8 cellular contexts compared by ENCODE assay signal in the genomic region with DNA sequence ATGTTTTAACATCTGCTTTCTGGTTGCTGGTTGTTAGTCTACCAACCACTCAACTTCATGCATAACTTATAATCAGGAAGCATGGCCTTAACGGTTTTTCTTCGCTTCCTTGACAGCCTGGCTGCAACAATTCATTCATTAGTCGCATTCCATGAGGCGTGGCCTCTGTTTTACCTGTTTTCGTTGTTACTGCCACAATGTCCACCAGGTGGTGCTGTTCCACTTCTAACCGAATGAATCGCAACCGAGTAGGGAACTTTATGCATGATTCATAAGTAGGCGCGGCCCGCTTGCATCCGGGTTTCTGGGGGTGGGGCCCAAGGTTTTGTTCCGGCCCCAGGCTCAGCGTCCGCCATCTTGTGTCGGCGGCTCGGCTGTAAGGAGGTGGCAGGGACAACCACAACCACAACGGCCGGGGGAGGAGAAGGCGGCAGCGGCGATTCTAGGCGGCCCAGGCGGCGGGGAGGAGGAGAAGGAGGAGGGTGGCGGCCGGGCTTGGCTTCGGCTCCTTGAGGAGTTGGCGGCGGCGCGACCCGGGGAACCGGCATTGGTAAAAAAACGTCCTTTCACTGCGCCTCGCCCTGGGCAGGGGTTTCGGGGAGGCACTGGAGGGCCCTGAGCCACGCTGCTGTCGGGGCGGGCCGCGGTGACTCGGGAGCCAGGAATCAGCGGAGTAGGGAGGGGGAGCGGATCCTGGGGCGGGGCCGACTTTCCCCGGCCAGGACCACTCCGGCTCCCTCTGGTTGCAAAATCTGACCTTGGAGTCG. TPM values are rescaled to one million over a fixed set of nuclear protein-coding genes. Genes with fewer than 3 reads are reported as not detected.
DNase-seq lines count a peak whose midpoint lies in the region; ATAC-seq and TF ChIP-seq lines count a peak whose summit lies in the region.

A gene (plus strand): TSS at position 355 of the 767 bp plus-strand sequence. CDS start 4,974 bp downstream, outside the sequence.

- H3K4me1 ChIP-seq in osteoblast (ENCODE audit: insufficient read depth, low read length) = peaks cover 49% of the 10 kb centered on the region
- H3K4me1 ChIP-seq in thoracic aorta (ENCODE audit: control insufficient read depth in 1 of 2, low read depth in 2 of 2) = peaks cover 18 to 36% of the 10 kb centered on the region in 2 donors

- peaks cover 11% of the 10 kb centered on the region for H3K36me3 ChIP-seq in osteoblast (ENCODE audit: insufficient read depth, low read length)
- no peaks in the 10 kb centered on the region for H3K36me3 ChIP-seq in thoracic aorta

- DNase-seq in GM10248 (ENCODE audit: extremely low spot score) = peak; percentile 92
- peak; percentile 95 for DNase-seq in NCI-H1092 treated with DMSO at 0.1 percent for 48 hours (lab: John Stamatoyannopoulos, UW)
- DNase-seq in SKM-1 (lab: John Stamatoyannopoulos, UW; ENCODE audit: unreplicated experiment) = peak; percentile 60
- peak; percentile 88 for DNase-seq in activated naive CD4-positive, alpha-beta T cell treated with anti-CD3 and anti-CD28 coated beads, Interleukin-2, amount 50 U/mL, for 72 hours (ENCODE audit: low spot score in 2 of 2)
- DNase-seq in globus pallidus (ENCODE audit: low spot score) = peak; percentile 91
- peak; percentile 98 for DNase-seq in osteoblast (ENCODE audit: insufficient read length, low spot score, missing footprints)
- peak; percentile 74 for DNase-seq in thoracic aorta (ENCODE audit: low spot score)

- ATAC-seq in HG02610 (IDR thresholded peaks at IDR 0.05; ENCODE audit: unreplicated experiment) (peak; percentile 62), thoracic aorta (ENCODE audit: insufficient number of reproducible peaks, low FRiP score, low read depth) (peak; percentile 75)
- ATAC-seq in activated naive CD4-positive, alpha-beta T cell treated with anti-CD3 and anti-CD28 coated beads, Interleukin-2, amount 50 U/mL, for 72 hours = peak; percentile 73 to 77

- no peaks in the 10 kb centered on the region for H3K9me3 Mint-ChIP-seq in activated naive CD4-positive, alpha-beta T cell treated with anti-CD3 and anti-CD28 coated beads, Interleukin-2, amount 50 U/mL, for 72 hours

- no peaks in the 10 kb centered on the region for H3K9me3 ChIP-seq in osteoblast (ENCODE audit: low read depth, low read length)
- H3K9me3 ChIP-seq in thoracic aorta = no peaks in the 10 kb centered on the region

- peak within 1 kb of the TSS; percentile 97 for H3K4me3 ChIP-seq in osteoblast (ENCODE audit: insufficient read depth, low read length)
- H3K4me3 ChIP-seq in thoracic aorta = peak within 1 kb of the TSS; percentile 90

- H3K36me3 Mint-ChIP-seq in activated naive CD4-positive, alpha-beta T cell treated with anti-CD3 and anti-CD28 coated beads, Interleukin-2, amount 50 U/mL, for 72 hours = peaks cover 30 to 34% of the 10 kb centered on the region in 2 donors

- H4K20me1 ChIP-seq in osteoblast (ENCODE audit: insufficient read depth, low read length) = peaks cover 37% of the 10 kb centered on the region

- H3K79me2 ChIP-seq in osteoblast (ENCODE audit: insufficient read depth, low read length) = peaks cover 60% of the 10 kb centered on the region

- TF ChIP-seq CTCF in GM10248 (IDR thresholded peaks at IDR 0.05; ENCODE audit: control extremely low read depth, extremely low read depth, low read depth, missing control alignments) = peak; percentile 51
- TF ChIP-seq CTCF in osteoblast (IDR thresholded peaks at IDR 0.05; ENCODE audit: extremely low read depth, low read depth, low read length) = peak; percentile 88
- TF ChIP-seq CTCF in thoracic aorta (IDR thresholded peaks at IDR 0.05) = peak; percentile 65

- POLR2A ChIA-PET in GM10248 (lab: Yijun Ruan, JAX) = no interaction called here

- CTCF ChIA-PET in GM10248 (lab: Yijun Ruan, JAX) = interaction anchor here (0.9 to 1.0 kb wide), 2 partner anchors 191 to 288 kb away, joined by 3 to 5 read pairs; no protein-coding TSS in a partner anchor

- H3K27ac ChIP-seq in osteoblast (ENCODE audit: low read depth, low read length) (peak within 1 kb of the TSS; percentile 88), thoracic aorta (peak within 1 kb of the TSS; percentile 93 to 97)

- peak within 1 kb of the TSS; percentile 88 for H2AFZ ChIP-seq in osteoblast (ENCODE audit: low read length)

- H3K4me2 ChIP-seq in osteoblast (ENCODE audit: insufficient read depth, low read length) = peak within 1 kb of the TSS; percentile 81

- H3K27me3 ChIP-seq in osteoblast (ENCODE audit: insufficient read depth, low read length) (peaks cover 3% of the 10 kb centered on the region), thoracic aorta (replicated peaks; ENCODE audit: insufficient read depth) (no peaks in the 10 kb centered on the region)

- peak within 1 kb of the TSS; percentile 95 to 99 for H3K27ac Mint-ChIP-seq in activated naive CD4-positive, alpha-beta T cell treated with anti-CD3 and anti-CD28 coated beads, Interleukin-2, amount 50 U/mL, for 72 hours

RNA-seq across cellular contexts. Expression of the gene that starts here (rescaled TPM):
- total RNA-seq in activated naive CD4-positive, alpha-beta T cell treated with anti-CD3 and anti-CD28 coated beads, Interleukin-2, amount 50 U/mL, for 72 hours = 100 to 1,000 TPM; 236 to 259 TPM
- total RNA-seq in osteoblast = 142 and 150 TPM in 2 replicates
- 100 to 1,000 TPM; 132 to 133 TPM for total RNA-seq in thoracic aorta

Comparison
In these comparisons a context has a peak if more than half of its experiments do, and no peak if none do; other contexts are left out.
1. Peak in every context shown above with its lines: DNase-seq, ATAC-seq, H3K4me3 ChIP-seq and H3K27ac ChIP-seq.